In genomic region chr1:232952514-232953175, GRCh38 we compare ENCODE assay signal across 8 cellular contexts. TPM values are rescaled to one million over a fixed set of nuclear protein-coding genes. Genes with fewer than 3 reads are reported as not detected.
A peak's percentile ranks its signal among the peaks of the same experiment; 100 is the strongest.
DNase-seq lines count a peak whose midpoint lies in the region; ATAC-seq and TF ChIP-seq lines count a peak whose summit lies in the region.

No MANE protein-coding gene starts in this region.

- 80 to 90% methylated on average over 1 of the region's 1 CpG for WGBS in endodermal cell (ENCODE audit: insufficient coverage in 1 of 2, insufficient read length in 1 of 2), 2 experiments

- H3K27me3 ChIP-seq in MG63: no peaks in the 10 kb centered on the region
- H3K27me3 ChIP-seq in endodermal cell (ENCODE audit: control insufficient read depth, insufficient read depth, low read length, poor library complexity, severe bottlenecking): no peaks in the 10 kb centered on the region

- CTCF ChIA-PET in GM10248 (lab: Yijun Ruan, JAX): interaction anchor here (0.8 to 7.0 kb wide), 10 partner anchors 8 to 268 kb away, joined by 3 to 74 read pairs (median 4); no protein-coding TSS in a partner anchor

- peak; percentile 51 for ATAC-seq in HG02588 (IDR thresholded peaks at IDR 0.05; ENCODE audit: unreplicated experiment)
- no peak for ATAC-seq in naive B cell (ENCODE audit: low read depth in 2 of 2)

- TF ChIP-seq CTCF in GM10248 (IDR thresholded peaks at IDR 0.05; ENCODE audit: control extremely low read depth, extremely low read depth, low read depth, missing control alignments) (peak; percentile 46), endodermal cell (conservative IDR thresholded peaks at IDR 0.05) (peak; percentile 87)

- H3K27ac Mint-ChIP-seq in T-helper 2 cell treated with Interferon-gamma antibody and Interleukin-4, amounts not matched to agents 5 μg/mL and 100 μg/mL, for 36 hours: no peak overlapping the region
- H3K27ac Mint-ChIP-seq in endodermal cell (peak overlapping the region; percentile 36), naive B cell (peak overlapping the region in 2 of 6 donors; percentile 13 to 75)

- H3K4me1 Mint-ChIP-seq in T-helper 2 cell treated with Interferon-gamma antibody and Interleukin-4, amounts not matched to agents 5 μg/mL and 100 μg/mL, for 36 hours (ENCODE audit: low read depth): peaks cover 27% of the 10 kb centered on the region
- H3K4me1 Mint-ChIP-seq in endodermal cell: peaks cover 15% of the 10 kb centered on the region
- H3K4me1 Mint-ChIP-seq in naive B cell: peaks cover 35 to 45% (median 38%) of the 10 kb centered on the region in 3 donors

- peaks cover 14% of the 10 kb centered on the region for H3K36me3 Mint-ChIP-seq in T-helper 2 cell treated with Interferon-gamma antibody and Interleukin-4, amounts not matched to agents 5 μg/mL and 100 μg/mL, for 36 hours (ENCODE audit: low read depth)
- H3K36me3 Mint-ChIP-seq in endodermal cell (ENCODE audit: low read depth) (peaks cover 16% of the 10 kb centered on the region), naive B cell (peaks cover 9 to 23% of the 10 kb centered on the region in 2 donors)

- no peaks in the 10 kb centered on the region for H3K4me1 ChIP-seq in endodermal cell (ENCODE audit: control insufficient read depth, insufficient read depth, low read length)

- H3K4me3 ChIP-seq in MG63: no peak overlapping the region
- H3K4me3 ChIP-seq in endodermal cell (ENCODE audit: low read length): no peak overlapping the region

- POLR2A ChIA-PET in GM10248 (lab: Yijun Ruan, JAX): interaction anchor here (0.5 kb wide), 1 partner anchor 1771 kb away, joined by 3 read pairs; no protein-coding TSS in a partner anchor

- peaks cover 2% of the 10 kb centered on the region for H3K9me3 Mint-ChIP-seq in T-helper 2 cell treated with Interferon-gamma antibody and Interleukin-4, amounts not matched to agents 5 μg/mL and 100 μg/mL, for 36 hours
- H3K9me3 Mint-ChIP-seq in endodermal cell (peaks cover 2% of the 10 kb centered on the region), naive B cell (peaks cover 0 to 3% (median 1%) of the 10 kb centered on the region in 7 donors)

- peak overlapping the region; percentile 95 for H3K4me3 Mint-ChIP-seq in T-helper 2 cell treated with Interferon-gamma antibody and Interleukin-4, amounts not matched to agents 5 μg/mL and 100 μg/mL, for 36 hours
- no peak overlapping the region for H3K4me3 Mint-ChIP-seq in endodermal cell
- H3K4me3 Mint-ChIP-seq in naive B cell: peak overlapping the region in 6 of 8 donors; percentile 9 to 99 (median 69)

- H3K9me3 ChIP-seq in MG63 (peaks cover under 1% of the 10 kb centered on the region; the same call in 1 of the 2 replicates), endodermal cell (ENCODE audit: control insufficient read depth, low read length) (peaks cover 8% of the 10 kb centered on the region)

- DNase-seq in AG08396 (ENCODE audit: low spot score) (peak; percentile 65), GM10248 (ENCODE audit: extremely low spot score) (peak; percentile 51), MG63 (peak; percentile 49), endodermal cell (peak; percentile 91), naive B cell (peak; percentile 28), NK-92 (lab: John Stamatoyannopoulos, UW; ENCODE audit: unreplicated experiment) (no peak)
- DNase-seq in T-helper 2 cell treated with Interferon-gamma antibody and Interleukin-4, amounts not matched to agents 5 μg/mL and 100 μg/mL, for 36 hours (ENCODE audit: low spot score): no peak

- no peak overlapping the region for H3K27ac ChIP-seq in endodermal cell (ENCODE audit: low read depth, low read length)

- H3K9ac ChIP-seq in endodermal cell (ENCODE audit: extremely low read depth, low read length, poor library complexity, severe bottlenecking): no peak overlapping the region

- peaks cover 22% of the 10 kb centered on the region for H3K36me3 ChIP-seq in MG63
- peaks cover 17% of the 10 kb centered on the region for H3K36me3 ChIP-seq in endodermal cell (ENCODE audit: control insufficient read depth, insufficient read depth, low read length)

- H3K27me3 Mint-ChIP-seq in T-helper 2 cell treated with Interferon-gamma antibody and Interleukin-4, amounts not matched to agents 5 μg/mL and 100 μg/mL, for 36 hours (ENCODE audit: low read depth): no peaks in the 10 kb centered on the region
- peaks cover 5% of the 10 kb centered on the region for H3K27me3 Mint-ChIP-seq in endodermal cell (ENCODE audit: insufficient read depth)
- H3K27me3 Mint-ChIP-seq in naive B cell: no peaks in the 10 kb centered on the region

RNA-seq across cellular contexts. Expression of gene NTPCR, which starts 2.2 kb away (rescaled TPM):
- 34.5 and 47.6 TPM in 2 replicates for total RNA-seq in MG63 (2014; rRNA removed; shearing (Covaris generic); ENCODE audit: low replicate concordance)
- total RNA-seq in endodermal cell: 10 to 100 TPM; 30.9 to 43.3 TPM
- polyA plus RNA-seq in endodermal cell (2013, experiment 1 of 2): 95.2 TPM
- 86.8 TPM for polyA plus RNA-seq in endodermal cell (2013, experiment 2 of 2)
- 10 to 100 TPM; 27.4 to 58.2 (median 51.0) TPM for polyA plus RNA-seq in naive B cell (ENCODE audit: low read depth in 6 of 6)

Comparison
In these comparisons a context has a peak if more than half of its experiments do, and no peak if none do; other contexts are left out.
1. DNase-seq: peak in AG08396 (single experiment), GM10248 (single experiment), MG63 (single experiment), endodermal cell (single experiment) and naive B cell (single experiment); none in T-helper 2 cell treated with Interferon-gamma antibody and Interleukin-4, amounts not matched to agents 5 μg/mL and 100 μg/mL, for 36 hours (single experiment) and NK-92 (single experiment).